In the genomic region with DNA sequence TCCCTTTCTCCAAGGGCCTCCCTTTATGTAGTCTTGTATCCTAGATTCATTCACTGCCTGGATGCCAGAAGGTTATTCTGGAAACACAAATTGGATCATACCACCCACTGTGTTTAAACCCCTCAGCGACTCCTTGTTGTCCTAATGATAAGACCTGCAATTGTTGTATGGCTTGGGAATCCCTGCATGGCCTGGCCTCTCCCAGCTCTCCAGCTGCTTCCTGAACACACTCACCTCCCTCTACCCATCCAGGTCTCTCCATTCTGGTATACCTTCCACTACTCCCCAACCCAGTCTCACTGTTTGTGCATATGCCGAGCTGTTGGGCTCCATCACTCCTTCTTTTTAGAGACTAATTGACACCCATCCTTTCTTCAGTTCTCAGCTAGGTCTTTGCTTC, we compare ENCODE assay signal across 21 cellular contexts.
"Had no signal": no experiment of that assay in that cellular context is flagged by ENCODE, and none has a peak within 500 bp of the region (broad histone marks: within the 10 kb centered on the region; RNA-seq: fewer than 3 reads in every experiment).

No MANE protein-coding gene starts in this region.

- H3K4me1 Mint-ChIP-seq: activated CD4-positive, alpha-beta memory T cell treated with anti-CD3 and anti-CD28 coated beads, Interleukin-2, amount 10 ng/mL, durations not matched to agents 7 days and 5 days; activated naive CD8-positive, alpha-beta T cell treated with anti-CD3 and anti-CD28 coated beads, Interleukin-2, amount 10 ng/mL, durations not matched to agents 7 days and 5 days; naive thymus-derived CD4-positive, alpha-beta T cell; stimulated activated effector memory CD8-positive, alpha-beta T cell treated with anti-CD3 and anti-CD28 coated beads, Interleukin-12 subunit alpha, Interleukin-12 subunit beta, amount 100 ng/mL, for 72 hours had no signal

- H3K4me3 ChIP-seq: body of pancreas, dorsolateral prefrontal cortex, thoracic aorta, upper lobe of right lung had no signal

- H3K4me1 ChIP-seq: body of pancreas, upper lobe of right lung had no signal

- H3K36me3 ChIP-seq: thoracic aorta, upper lobe of right lung had no signal

- H3K4me3 Mint-ChIP-seq: activated CD4-positive, alpha-beta memory T cell treated with anti-CD3 and anti-CD28 coated beads, Interleukin-2, amount 10 ng/mL, durations not matched to agents 7 days and 5 days; activated naive CD8-positive, alpha-beta T cell treated with anti-CD3 and anti-CD28 coated beads, Interleukin-2, amount 10 ng/mL, durations not matched to agents 7 days and 5 days; activated T-cell treated with anti-CD3 and anti-CD28 coated beads, Interleukin-2, amount 50 U/mL, for 24 hours; naive thymus-derived CD4-positive, alpha-beta T cell; stimulated activated effector memory CD8-positive, alpha-beta T cell treated with anti-CD3 and anti-CD28 coated beads, Interleukin-12 subunit alpha, Interleukin-12 subunit beta, amount 100 ng/mL, for 72 hours had no signal

- H3K27me3 ChIP-seq: body of pancreas, upper lobe of right lung had no signal

- ATAC-seq: body of pancreas; left cardiac atrium; naive thymus-derived CD4-positive, alpha-beta T cell; sciatic nerve; stimulated activated effector memory CD8-positive, alpha-beta T cell treated with anti-CD3 and anti-CD28 coated beads, Interleukin-12 subunit alpha, Interleukin-12 subunit beta, amount 100 ng/mL, for 72 hours; upper lobe of right lung had no signal

- DNase-seq: activated CD4-positive, alpha-beta memory T cell treated with anti-CD3 and anti-CD28 coated beads, Interleukin-2, amount 10 ng/mL, durations not matched to agents 7 days and 5 days; activated CD4-positive, alpha-beta T cell treated with anti-CD3 and anti-CD28 coated beads for 48 hours; activated CD4-positive, CD25-positive, alpha-beta regulatory T cell; activated naive CD4-positive, alpha-beta T cell treated with Interleukin-2 at 50 U/mL for 16 hours; activated naive CD8-positive, alpha-beta T cell treated with anti-CD3 and anti-CD28 coated beads, Interleukin-2, amount 10 ng/mL, durations not matched to agents 7 days and 5 days; activated T-cell treated with anti-CD3 and anti-CD28 coated beads, Interleukin-2, amount 50 U/mL, for 24 hours; body of pancreas; dorsolateral prefrontal cortex; erythroblast; foreskin melanocyte; glutamatergic neuron; hippocampal formation; left cardiac atrium; mesenchymal stem cell; naive thymus-derived CD4-positive, alpha-beta T cell; stimulated activated CD4-positive, alpha-beta T cell treated with anti-CD3 and anti-CD28 coated beads, Interleukin-4, amount 100 ng/mL, for 24 hours; upper lobe of right lung had no signal

- H3K9me3 ChIP-seq: body of pancreas, thoracic aorta, upper lobe of right lung had no signal

- H3K9me3 Mint-ChIP-seq: activated CD4-positive, alpha-beta memory T cell treated with anti-CD3 and anti-CD28 coated beads, Interleukin-2, amount 10 ng/mL, durations not matched to agents 7 days and 5 days; activated naive CD8-positive, alpha-beta T cell treated with anti-CD3 and anti-CD28 coated beads, Interleukin-2, amount 10 ng/mL, durations not matched to agents 7 days and 5 days; activated T-cell treated with anti-CD3 and anti-CD28 coated beads, Interleukin-2, amount 50 U/mL, for 24 hours; activated T-helper 2 cell treated with anti-CD3 and anti-CD28 coated beads, Interferon-gamma antibody, Interleukin-2, Interleukin-4, amounts not matched to agents 10 μg/mL and 5 μg/mL and 100 μg/mL, durations not matched to agents 14 hours and 24 hours and 36 hours; stimulated activated effector memory CD8-positive, alpha-beta T cell treated with anti-CD3 and anti-CD28 coated beads, Interleukin-12 subunit alpha, Interleukin-12 subunit beta, amount 100 ng/mL, for 72 hours had no signal

- H3K27ac Mint-ChIP-seq: activated CD4-positive, alpha-beta memory T cell treated with anti-CD3 and anti-CD28 coated beads, Interleukin-2, amount 10 ng/mL, durations not matched to agents 7 days and 5 days; activated naive CD8-positive, alpha-beta T cell treated with anti-CD3 and anti-CD28 coated beads, Interleukin-2, amount 10 ng/mL, durations not matched to agents 7 days and 5 days; activated T-cell treated with anti-CD3 and anti-CD28 coated beads, Interleukin-2, amount 50 U/mL, for 24 hours; activated T-helper 2 cell treated with anti-CD3 and anti-CD28 coated beads, Interferon-gamma antibody, Interleukin-2, Interleukin-4, amounts not matched to agents 10 μg/mL and 5 μg/mL and 100 μg/mL, durations not matched to agents 14 hours and 24 hours and 36 hours; naive thymus-derived CD4-positive, alpha-beta T cell; stimulated activated effector memory CD8-positive, alpha-beta T cell treated with anti-CD3 and anti-CD28 coated beads, Interleukin-12 subunit alpha, Interleukin-12 subunit beta, amount 100 ng/mL, for 72 hours had no signal

- H3K36me3 Mint-ChIP-seq: activated naive CD8-positive, alpha-beta T cell treated with anti-CD3 and anti-CD28 coated beads, Interleukin-2, amount 10 ng/mL, durations not matched to agents 7 days and 5 days; stimulated activated effector memory CD8-positive, alpha-beta T cell treated with anti-CD3 and anti-CD28 coated beads, Interleukin-12 subunit alpha, Interleukin-12 subunit beta, amount 100 ng/mL, for 72 hours had no signal

- H3K27ac ChIP-seq: body of pancreas, dorsolateral prefrontal cortex, thoracic aorta, upper lobe of right lung had no signal
